ENCODE assay signal across 8 cellular contexts in the genomic region with DNA sequence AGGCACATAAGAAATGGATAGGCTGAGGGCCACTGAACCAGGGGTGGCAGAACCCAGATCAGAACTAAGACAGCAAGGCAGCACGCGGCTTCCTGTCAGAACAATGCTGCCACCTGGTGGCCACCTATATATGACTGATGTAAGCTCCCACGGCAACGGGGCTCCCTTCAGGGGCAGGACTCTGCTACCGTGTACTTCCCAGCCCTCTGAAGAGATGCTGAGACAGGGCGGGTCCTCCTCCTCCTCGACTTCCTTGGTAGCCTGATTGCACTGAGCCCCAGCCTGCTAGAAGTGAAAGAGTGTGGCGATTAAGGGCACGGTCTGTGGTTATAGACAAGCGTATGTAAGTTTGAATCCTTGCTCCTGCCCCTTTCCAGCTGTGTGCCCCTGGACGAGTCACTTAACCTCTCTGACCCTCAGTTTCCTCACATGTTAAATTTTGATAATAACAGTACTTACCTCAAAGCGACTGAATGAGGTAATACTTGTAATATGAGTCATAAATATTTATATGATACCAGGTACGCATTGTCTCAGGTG. TPM values are rescaled to one million over a fixed set of nuclear protein-coding genes. Genes with fewer than 3 reads are reported as not detected.
DNase-seq lines count a peak whose midpoint lies in the region; ATAC-seq, FAIRE-seq and TF ChIP-seq lines count a peak whose summit lies in the region.

No MANE protein-coding gene starts in this region.

- peak; percentile 96 for ATAC-seq in HG02588 (IDR thresholded peaks at IDR 0.05; ENCODE audit: unreplicated experiment)

- TF ChIP-seq CTCF in GM12873 (IDR thresholded peaks at IDR 0.05; ENCODE audit: insufficient read depth, low read depth, low read length, missing control alignments) (peak; percentile 90), progenitor cell of endocrine pancreas (IDR thresholded peaks at IDR 0.05; ENCODE audit: unreplicated experiment) (peak; percentile 87)

- H3K9me3 Mint-ChIP-seq in activated naive CD4-positive, alpha-beta T cell treated with anti-CD3 and anti-CD28 coated beads for 36 hours, result no peaks in the 10 kb centered on the region
- no peaks in the 10 kb centered on the region for H3K9me3 Mint-ChIP-seq in progenitor cell of endocrine pancreas (ENCODE audit: low read depth)

- DNase-seq in NCI-H1048 (lab: John Stamatoyannopoulos, UW) (peak; percentile 61), SK-N-MC (ENCODE audit: low read depth, low spot score) (peak; percentile 63), head of caudate nucleus (peak; percentile 80 to 98 (median 94)), progenitor cell of endocrine pancreas (ENCODE audit: low spot score, unreplicated experiment) (peak; percentile 76), urothelium cell line (ENCODE audit: low spot score) (peak; percentile 91)
- peak; percentile 95 for DNase-seq in activated naive CD4-positive, alpha-beta T cell treated with anti-CD3 and anti-CD28 coated beads for 36 hours

- no peak overlapping the region for H3K27ac Mint-ChIP-seq in activated naive CD4-positive, alpha-beta T cell treated with anti-CD3 and anti-CD28 coated beads for 36 hours
- no peak overlapping the region for H3K27ac Mint-ChIP-seq in progenitor cell of endocrine pancreas

- intact Hi-C loops in activated naive CD4-positive, alpha-beta T cell treated with anti-CD3 and anti-CD28 coated beads for 36 hours (cut with micrococcal nuclease), result loop anchor here (1.0 to 5.0 kb wide), 8 partner anchors 24 to 306 kb away; partner anchors contain the start of genes CD74 and TCOF1
- intact Hi-C loops in head of caudate nucleus (cut with DNase I), result no loop called here

- H3K36me3 ChIP-seq in SK-N-MC (ENCODE audit: insufficient read depth, low read length), result no peaks in the 10 kb centered on the region

- H3K36me3 Mint-ChIP-seq in activated naive CD4-positive, alpha-beta T cell treated with anti-CD3 and anti-CD28 coated beads for 36 hours (ENCODE audit: low read depth), result peaks cover 2% of the 10 kb centered on the region
- no peaks in the 10 kb centered on the region for H3K36me3 Mint-ChIP-seq in progenitor cell of endocrine pancreas (ENCODE audit: insufficient read depth)

- H3K4me3 ChIP-seq in SK-N-MC, result no peak overlapping the region

- no peaks in the 10 kb centered on the region for H3K27me3 Mint-ChIP-seq in activated naive CD4-positive, alpha-beta T cell treated with anti-CD3 and anti-CD28 coated beads for 36 hours (ENCODE audit: low read depth)
- peaks cover 3% of the 10 kb centered on the region for H3K27me3 Mint-ChIP-seq in progenitor cell of endocrine pancreas

- FAIRE-seq in urothelium cell line (lab: Jason Lieb, UNC), result peak; percentile 89

- H3K4me1 Mint-ChIP-seq in activated naive CD4-positive, alpha-beta T cell treated with anti-CD3 and anti-CD28 coated beads for 36 hours (ENCODE audit: low read depth), result peaks cover 8% of the 10 kb centered on the region
- H3K4me1 Mint-ChIP-seq in progenitor cell of endocrine pancreas (ENCODE audit: low read depth), result no peaks in the 10 kb centered on the region

- no peak overlapping the region for H3K9ac ChIP-seq in SK-N-MC (ENCODE audit: insufficient read length)

- no peak overlapping the region for H3K4me3 Mint-ChIP-seq in activated naive CD4-positive, alpha-beta T cell treated with anti-CD3 and anti-CD28 coated beads for 36 hours
- H3K4me3 Mint-ChIP-seq in progenitor cell of endocrine pancreas (ENCODE audit: low read depth), result no peak overlapping the region

- CTCF ChIA-PET in activated naive CD4-positive, alpha-beta T cell treated with anti-CD3 and anti-CD28 coated beads for 36 hours (lab: Charles Lee), result interaction anchor here (0.6 to 4.7 kb wide), 12 partner anchors 8 to 250 kb away, joined by 3 to 33 read pairs (median 4); partner anchors contain the start of genes CD74 and RPS14

- no peaks in the 10 kb centered on the region for H3K9me3 ChIP-seq in SK-N-MC (ENCODE audit: low read depth, low read length)

- H3K27ac ChIP-seq in SK-N-MC, result no peak overlapping the region

RNA-seq across cellular contexts. Expression of gene RPS14, which starts 13.3 kb away (rescaled TPM):
- total RNA-seq in activated naive CD4-positive, alpha-beta T cell treated with anti-CD3 and anti-CD28 coated beads for 36 hours, result 1,000 to 10,000 TPM; 4,594 to 4,738 TPM
- total RNA-seq in progenitor cell of endocrine pancreas, result 1,941 and 2,072 TPM in 2 replicates

RNA-seq across cellular contexts. Expression of gene CD74, which starts 23.5 kb away (rescaled TPM):
- 100 to 1,000 TPM; 312 to 316 TPM for total RNA-seq in activated naive CD4-positive, alpha-beta T cell treated with anti-CD3 and anti-CD28 coated beads for 36 hours
- total RNA-seq in progenitor cell of endocrine pancreas, result 41.3 and 45.8 TPM in 2 replicates
